ENCODE assay signal across 1 cellular context in genomic region chr2:226515344-226516055, GRCh38.
TF ChIP-seq lines count a peak whose summit lies in the region.

No MANE protein-coding gene starts in this region.

TF ChIP-seq in HepG2, 621 proteins besides CTCF, POLR2A, EP300 and RAD21 (continued from another document and continues in another):
- TF ChIP-seq, protein P1, sequence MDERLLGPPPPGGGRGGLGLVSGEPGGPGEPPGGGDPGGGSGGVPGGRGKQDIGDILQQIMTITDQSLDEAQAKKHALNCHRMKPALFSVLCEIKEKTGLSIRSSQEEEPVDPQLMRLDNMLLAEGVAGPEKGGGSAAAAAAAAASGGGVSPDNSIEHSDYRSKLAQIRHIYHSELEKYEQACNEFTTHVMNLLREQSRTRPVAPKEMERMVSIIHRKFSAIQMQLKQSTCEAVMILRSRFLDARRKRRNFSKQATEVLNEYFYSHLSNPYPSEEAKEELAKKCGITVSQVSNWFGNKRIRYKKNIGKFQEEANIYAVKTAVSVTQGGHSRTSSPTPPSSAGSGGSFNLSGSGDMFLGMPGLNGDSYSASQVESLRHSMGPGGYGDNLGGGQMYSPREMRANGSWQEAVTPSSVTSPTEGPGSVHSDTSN (CRISPR knock-in tag; IDR thresholded peaks at IDR 0.05) = no peak
- TF ChIP-seq HHEX (CRISPR knock-in tag; IDR thresholded peaks at IDR 0.05) (0 out of 2 replicates have a peak, but pooled peaks have one; percentile 5), MEIS2 (CRISPR knock-in tag; IDR thresholded peaks at IDR 0.05) (peak; percentile 22; the same call in 1 of the 2 replicates), NFATC3 (CRISPR knock-in tag; IDR thresholded peaks at IDR 0.05) (no peak), ZFYVE20 (CRISPR knock-in tag; IDR thresholded peaks at IDR 0.05; ENCODE audit: borderline replicate concordance, low read depth) (no peak), SYNCRIP (IDR thresholded peaks at IDR 0.05; ENCODE audit: insufficient read depth, low read depth, low read length) (no peak), ZNF737 (CRISPR knock-in tag; IDR thresholded peaks at IDR 0.05; ENCODE audit: borderline replicate concordance) (no peak), TFAP4 (IDR thresholded peaks at IDR 0.05; ENCODE audit: borderline replicate concordance, low read depth) (no peak; the same call in 1 of the 2 replicates), ZNF136 (CRISPR knock-in tag; IDR thresholded peaks at IDR 0.05; ENCODE audit: low read depth) (no peak; the same call in 1 of the 2 replicates), ZNF674 (CRISPR knock-in tag; IDR thresholded peaks at IDR 0.05; ENCODE audit: low read depth) (no peak), KDM6A (CRISPR knock-in tag; IDR thresholded peaks at IDR 0.05; ENCODE audit: low read depth) (peak; percentile 90), ZNF720 (CRISPR knock-in tag; IDR thresholded peaks at IDR 0.05) (no peak), POGZ (CRISPR knock-in tag; IDR thresholded peaks at IDR 0.05) (peak; percentile 90), HMGA1 (CRISPR knock-in tag; conservative IDR thresholded peaks at IDR 0.05) (no peak), GTF3A (CRISPR knock-in tag; conservative IDR thresholded peaks at IDR 0.05) (no peak), PHF21A (CRISPR knock-in tag; IDR thresholded peaks at IDR 0.05) (no peak), ZNF839 (CRISPR knock-in tag; IDR thresholded peaks at IDR 0.05; ENCODE audit: borderline replicate concordance) (no peak), ZNF224 (CRISPR knock-in tag; IDR thresholded peaks at IDR 0.05) (no peak), NR2F1 (CRISPR knock-in tag; IDR thresholded peaks at IDR 0.05) (no peak; a peak in 2 of 4 replicates), MBNL3 (CRISPR knock-in tag; conservative IDR thresholded peaks at IDR 0.05) (no peak), FLYWCH1 (CRISPR knock-in tag; IDR thresholded peaks at IDR 0.05) (no peak), SP1 (IDR thresholded peaks at IDR 0.05) (no peak), SP1 (CRISPR knock-in tag; IDR thresholded peaks at IDR 0.05) (no peak), TEF (CRISPR knock-in tag; IDR thresholded peaks at IDR 0.05) (0 out of 2 replicates have a peak, but pooled peaks have one; percentile 26), GLI4 (CRISPR knock-in tag; IDR thresholded peaks at IDR 0.05; ENCODE audit: borderline replicate concordance) (no peak), NR2C2 (CRISPR knock-in tag; IDR thresholded peaks at IDR 0.05; ENCODE audit: borderline replicate concordance) (peak; percentile 55; the same call in 1 of the 2 replicates), SOX13 (IDR thresholded peaks at IDR 0.05) (no peak), SOX13 (CRISPR knock-in tag; conservative IDR thresholded peaks at IDR 0.05 in 1 of 2, IDR thresholded peaks at IDR 0.05 in 1 of 2) (peak; percentile 65 to 77; a peak in 2 of 4 replicates), RXRA (CRISPR knock-in tag; IDR thresholded peaks at IDR 0.05) (no peak), ZNF766 (CRISPR knock-in tag; IDR thresholded peaks at IDR 0.05; ENCODE audit: borderline replicate concordance) (no peak), ZEB1 (IDR thresholded peaks at IDR 0.05; ENCODE audit: insufficient replicate concordance, low read depth) (peak; percentile 50), ATF5 (CRISPR knock-in tag; IDR thresholded peaks at IDR 0.05; ENCODE audit: low read depth) (no peak), MYNN (CRISPR knock-in tag; IDR thresholded peaks at IDR 0.05; ENCODE audit: low read depth) (no peak), GABPA (IDR thresholded peaks at IDR 0.05; ENCODE audit: low read depth, low read length) (no peak), GABPA (CRISPR knock-in tag; IDR thresholded peaks at IDR 0.05; ENCODE audit: low read depth) (peak; percentile 40), RELA (CRISPR knock-in tag; IDR thresholded peaks at IDR 0.05) (no peak), CAMTA2 (CRISPR knock-in tag; IDR thresholded peaks at IDR 0.05; ENCODE audit: borderline replicate concordance) (no peak), SRF (IDR thresholded peaks at IDR 0.05; ENCODE audit: low read depth, low read length) (no peak), NR2F6 (IDR thresholded peaks at IDR 0.05) (peak; percentile 83), NR2F6 (CRISPR knock-in tag; IDR thresholded peaks at IDR 0.05) (peak; percentile 82), MAZ (IDR thresholded peaks at IDR 0.05; ENCODE audit: borderline replicate concordance, low read depth, low read length) (no peak), MAZ (CRISPR knock-in tag; IDR thresholded peaks at IDR 0.05; ENCODE audit: low read depth) (peak; percentile 55; the same call in 1 of the 2 replicates)
- TF ChIP-seq, protein P2, sequence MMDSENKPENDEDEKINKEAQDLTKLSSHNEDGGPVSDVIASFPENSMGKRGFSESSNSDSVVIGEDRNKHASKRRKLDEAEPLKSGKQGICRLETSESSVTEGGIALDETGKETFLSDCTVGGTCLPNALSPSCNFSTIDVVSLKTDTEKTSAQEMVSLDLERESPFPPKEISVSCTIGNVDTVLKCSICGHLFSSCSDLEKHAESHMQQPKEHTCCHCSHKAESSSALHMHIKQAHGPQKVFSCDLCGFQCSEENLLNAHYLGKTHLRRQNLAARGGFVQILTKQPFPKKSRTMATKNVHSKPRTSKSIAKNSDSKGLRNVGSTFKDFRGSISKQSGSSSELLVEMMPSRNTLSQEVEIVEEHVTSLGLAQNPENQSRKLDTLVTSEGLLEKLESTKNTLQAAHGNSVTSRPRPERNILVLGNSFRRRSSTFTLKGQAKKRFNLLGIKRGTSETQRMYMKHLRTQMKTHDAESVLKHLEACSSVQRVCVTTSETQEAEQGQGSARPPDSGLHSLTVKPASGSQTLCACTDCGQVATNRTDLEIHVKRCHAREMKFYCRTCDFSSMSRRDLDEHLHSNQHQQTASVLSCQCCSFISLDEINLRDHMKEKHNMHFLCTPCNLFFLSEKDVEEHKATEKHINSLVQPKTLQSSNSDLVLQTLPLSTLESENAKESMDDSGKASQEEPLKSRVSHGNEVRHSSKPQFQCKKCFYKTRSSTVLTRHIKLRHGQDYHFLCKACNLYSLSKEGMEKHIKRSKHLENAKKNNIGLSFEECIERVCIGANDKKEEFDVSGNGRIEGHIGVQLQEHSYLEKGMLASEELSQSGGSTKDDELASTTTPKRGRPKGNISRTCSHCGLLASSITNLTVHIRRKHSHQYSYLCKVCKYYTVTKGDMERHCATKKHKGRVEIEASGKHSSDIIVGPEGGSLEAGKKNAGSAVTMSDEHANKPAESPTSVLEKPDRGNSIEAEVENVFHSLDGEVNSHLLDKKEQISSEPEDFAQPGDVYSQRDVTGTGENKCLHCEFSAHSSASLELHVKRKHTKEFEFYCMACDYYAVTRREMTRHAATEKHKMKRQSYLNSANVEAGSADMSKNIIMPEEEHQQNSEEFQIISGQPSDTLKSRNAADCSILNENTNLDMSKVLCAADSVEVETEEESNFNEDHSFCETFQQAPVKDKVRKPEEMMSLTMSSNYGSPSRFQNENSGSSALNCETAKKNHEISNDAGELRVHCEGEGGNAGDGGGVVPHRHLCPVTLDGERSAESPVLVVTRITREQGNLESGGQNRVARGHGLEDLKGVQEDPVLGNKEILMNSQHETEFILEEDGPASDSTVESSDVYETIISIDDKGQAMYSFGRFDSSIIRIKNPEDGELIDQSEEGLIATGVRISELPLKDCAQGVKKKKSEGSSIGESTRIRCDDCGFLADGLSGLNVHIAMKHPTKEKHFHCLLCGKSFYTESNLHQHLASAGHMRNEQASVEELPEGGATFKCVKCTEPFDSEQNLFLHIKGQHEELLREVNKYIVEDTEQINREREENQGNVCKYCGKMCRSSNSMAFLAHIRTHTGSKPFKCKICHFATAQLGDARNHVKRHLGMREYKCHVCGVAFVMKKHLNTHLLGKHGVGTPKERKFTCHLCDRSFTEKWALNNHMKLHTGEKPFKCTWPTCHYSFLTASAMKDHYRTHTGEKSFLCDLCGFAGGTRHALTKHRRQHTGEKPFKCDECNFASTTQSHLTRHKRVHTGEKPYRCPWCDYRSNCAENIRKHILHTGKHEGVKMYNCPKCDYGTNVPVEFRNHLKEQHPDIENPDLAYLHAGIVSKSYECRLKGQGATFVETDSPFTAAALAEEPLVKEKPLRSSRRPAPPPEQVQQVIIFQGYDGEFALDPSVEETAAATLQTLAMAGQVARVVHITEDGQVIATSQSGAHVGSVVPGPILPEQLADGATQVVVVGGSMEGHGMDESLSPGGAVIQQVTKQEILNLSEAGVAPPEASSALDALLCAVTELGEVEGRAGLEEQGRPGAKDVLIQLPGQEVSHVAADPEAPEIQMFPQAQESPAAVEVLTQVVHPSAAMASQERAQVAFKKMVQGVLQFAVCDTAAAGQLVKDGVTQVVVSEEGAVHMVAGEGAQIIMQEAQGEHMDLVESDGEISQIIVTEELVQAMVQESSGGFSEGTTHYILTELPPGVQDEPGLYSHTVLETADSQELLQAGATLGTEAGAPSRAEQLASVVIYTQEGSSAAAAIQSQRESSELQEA (CRISPR knock-in tag; IDR thresholded peaks at IDR 0.05; ENCODE audit: not compliant biosample characterization) = no peak
- TF ChIP-seq, protein P3, sequence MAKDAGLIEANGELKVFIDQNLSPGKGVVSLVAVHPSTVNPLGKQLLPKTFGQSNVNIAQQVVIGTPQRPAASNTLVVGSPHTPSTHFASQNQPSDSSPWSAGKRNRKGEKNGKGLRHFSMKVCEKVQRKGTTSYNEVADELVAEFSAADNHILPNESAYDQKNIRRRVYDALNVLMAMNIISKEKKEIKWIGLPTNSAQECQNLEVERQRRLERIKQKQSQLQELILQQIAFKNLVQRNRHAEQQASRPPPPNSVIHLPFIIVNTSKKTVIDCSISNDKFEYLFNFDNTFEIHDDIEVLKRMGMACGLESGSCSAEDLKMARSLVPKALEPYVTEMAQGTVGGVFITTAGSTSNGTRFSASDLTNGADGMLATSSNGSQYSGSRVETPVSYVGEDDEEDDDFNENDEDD (CRISPR knock-in tag; IDR thresholded peaks at IDR 0.05; ENCODE audit: borderline replicate concordance) = peak; percentile 18; the same call in 1 of the 2 replicates
- TF ChIP-seq, protein P4, sequence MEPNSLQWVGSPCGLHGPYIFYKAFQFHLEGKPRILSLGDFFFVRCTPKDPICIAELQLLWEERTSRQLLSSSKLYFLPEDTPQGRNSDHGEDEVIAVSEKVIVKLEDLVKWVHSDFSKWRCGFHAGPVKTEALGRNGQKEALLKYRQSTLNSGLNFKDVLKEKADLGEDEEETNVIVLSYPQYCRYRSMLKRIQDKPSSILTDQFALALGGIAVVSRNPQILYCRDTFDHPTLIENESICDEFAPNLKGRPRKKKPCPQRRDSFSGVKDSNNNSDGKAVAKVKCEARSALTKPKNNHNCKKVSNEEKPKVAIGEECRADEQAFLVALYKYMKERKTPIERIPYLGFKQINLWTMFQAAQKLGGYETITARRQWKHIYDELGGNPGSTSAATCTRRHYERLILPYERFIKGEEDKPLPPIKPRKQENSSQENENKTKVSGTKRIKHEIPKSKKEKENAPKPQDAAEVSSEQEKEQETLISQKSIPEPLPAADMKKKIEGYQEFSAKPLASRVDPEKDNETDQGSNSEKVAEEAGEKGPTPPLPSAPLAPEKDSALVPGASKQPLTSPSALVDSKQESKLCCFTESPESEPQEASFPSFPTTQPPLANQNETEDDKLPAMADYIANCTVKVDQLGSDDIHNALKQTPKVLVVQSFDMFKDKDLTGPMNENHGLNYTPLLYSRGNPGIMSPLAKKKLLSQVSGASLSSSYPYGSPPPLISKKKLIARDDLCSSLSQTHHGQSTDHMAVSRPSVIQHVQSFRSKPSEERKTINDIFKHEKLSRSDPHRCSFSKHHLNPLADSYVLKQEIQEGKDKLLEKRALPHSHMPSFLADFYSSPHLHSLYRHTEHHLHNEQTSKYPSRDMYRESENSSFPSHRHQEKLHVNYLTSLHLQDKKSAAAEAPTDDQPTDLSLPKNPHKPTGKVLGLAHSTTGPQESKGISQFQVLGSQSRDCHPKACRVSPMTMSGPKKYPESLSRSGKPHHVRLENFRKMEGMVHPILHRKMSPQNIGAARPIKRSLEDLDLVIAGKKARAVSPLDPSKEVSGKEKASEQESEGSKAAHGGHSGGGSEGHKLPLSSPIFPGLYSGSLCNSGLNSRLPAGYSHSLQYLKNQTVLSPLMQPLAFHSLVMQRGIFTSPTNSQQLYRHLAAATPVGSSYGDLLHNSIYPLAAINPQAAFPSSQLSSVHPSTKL (CRISPR knock-in tag; IDR thresholded peaks at IDR 0.05) = peak; percentile 87; the same call in 1 of the 2 replicates
- TF ChIP-seq, protein P5, sequence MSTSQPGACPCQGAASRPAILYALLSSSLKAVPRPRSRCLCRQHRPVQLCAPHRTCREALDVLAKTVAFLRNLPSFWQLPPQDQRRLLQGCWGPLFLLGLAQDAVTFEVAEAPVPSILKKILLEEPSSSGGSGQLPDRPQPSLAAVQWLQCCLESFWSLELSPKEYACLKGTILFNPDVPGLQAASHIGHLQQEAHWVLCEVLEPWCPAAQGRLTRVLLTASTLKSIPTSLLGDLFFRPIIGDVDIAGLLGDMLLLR (CRISPR knock-in tag; IDR thresholded peaks at IDR 0.05) = no peak
- TF ChIP-seq, protein P6, sequence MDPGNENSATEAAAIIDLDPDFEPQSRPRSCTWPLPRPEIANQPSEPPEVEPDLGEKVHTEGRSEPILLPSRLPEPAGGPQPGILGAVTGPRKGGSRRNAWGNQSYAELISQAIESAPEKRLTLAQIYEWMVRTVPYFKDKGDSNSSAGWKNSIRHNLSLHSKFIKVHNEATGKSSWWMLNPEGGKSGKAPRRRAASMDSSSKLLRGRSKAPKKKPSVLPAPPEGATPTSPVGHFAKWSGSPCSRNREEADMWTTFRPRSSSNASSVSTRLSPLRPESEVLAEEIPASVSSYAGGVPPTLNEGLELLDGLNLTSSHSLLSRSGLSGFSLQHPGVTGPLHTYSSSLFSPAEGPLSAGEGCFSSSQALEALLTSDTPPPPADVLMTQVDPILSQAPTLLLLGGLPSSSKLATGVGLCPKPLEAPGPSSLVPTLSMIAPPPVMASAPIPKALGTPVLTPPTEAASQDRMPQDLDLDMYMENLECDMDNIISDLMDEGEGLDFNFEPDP (CRISPR knock-in tag; conservative IDR thresholded peaks at IDR 0.05) = no peak
